In the genomic region with DNA sequence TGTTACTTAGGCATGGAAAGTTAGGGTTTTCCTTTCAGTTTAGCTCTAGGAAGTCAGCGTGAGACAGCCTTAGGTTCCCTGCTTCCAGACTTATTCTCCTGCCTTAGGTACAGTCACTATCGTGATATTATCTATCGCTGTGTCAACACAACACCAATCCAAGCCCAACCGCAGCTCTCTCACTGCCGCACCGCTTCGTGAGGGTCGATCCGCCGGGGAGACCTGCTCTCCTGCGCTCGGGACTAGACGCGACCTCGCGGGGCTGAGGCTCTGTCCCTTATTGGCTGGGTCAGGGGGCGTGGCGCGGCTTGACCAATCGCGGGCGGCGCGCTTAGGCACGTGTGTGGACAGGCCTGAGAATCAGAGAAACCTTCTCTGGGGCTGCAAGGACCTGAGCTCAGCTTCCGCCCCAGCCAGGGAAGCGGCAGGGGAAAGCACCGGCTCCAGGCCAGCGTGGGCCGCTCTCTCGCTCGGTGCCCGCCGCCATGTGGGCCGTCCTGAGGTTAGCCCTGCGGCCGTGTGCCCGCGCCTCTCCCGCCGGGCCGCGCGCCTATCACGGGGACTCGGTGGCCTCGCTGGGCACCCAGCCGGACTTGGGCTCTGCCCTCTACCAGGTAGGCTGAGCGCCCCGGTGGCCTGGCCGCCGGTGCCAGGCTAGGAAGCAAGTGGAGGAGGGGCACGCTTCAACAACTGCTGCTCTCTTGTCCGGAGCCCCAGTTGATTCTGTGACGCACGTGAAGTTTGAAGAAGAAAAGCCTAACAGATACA, we compare ENCODE assay signal across 8 cellular contexts.
DNase-seq lines count a peak whose midpoint lies in the region; ATAC-seq, FAIRE-seq and TF ChIP-seq lines count a peak whose summit lies in the region.

TSS of gene MCCC2 (plus strand) at position 400 of the 768 bp plus-strand sequence. CDS start at position 486, 86 bp downstream.

- DNase-seq in NCI-H2081 treated with DMSO at 0.1 percent for 48 hours (lab: John Stamatoyannopoulos, UW) (peak; percentile 21), T1000 (lab: John Stamatoyannopoulos, UW) (peak; percentile 91), astrocyte of the spinal cord (ENCODE audit: low read depth, low spot score) (peak; percentile 96), hippocampal formation (lab: John Stamatoyannopoulos, UW) (peak; percentile 83 to 94), retina (peak; percentile 96), D721Med (ENCODE audit: insufficient read length, low spot score) (no peak)

- in situ Hi-C loops in astrocyte of the spinal cord (cut with HindIII; ENCODE audit: low sequenced_read_pairs): no loop called here

- TF ChIP-seq CTCF in astrocyte of the spinal cord (IDR thresholded peaks at IDR 0.05; ENCODE audit: low read depth, low read length): no peak
- TF ChIP-seq CTCF in D721Med (IDR thresholded peaks at IDR 0.05; ENCODE audit: insufficient read depth, missing control alignments): no peak

- peak within 1 kb of the TSS; percentile 77 for H3K4me3 ChIP-seq in astrocyte of the spinal cord (ENCODE audit: low read depth, low read length)

- ATAC-seq in GM18517 (IDR thresholded peaks at IDR 0.05; ENCODE audit: unreplicated experiment) (peak; percentile 96), HG03039 (IDR thresholded peaks at IDR 0.05; ENCODE audit: unreplicated experiment) (peak; percentile 98)

- no peak for FAIRE-seq in D721Med (lab: Jason Lieb, UNC)
